ENCODE assay signal across 4 cellular contexts in the genomic region with DNA sequence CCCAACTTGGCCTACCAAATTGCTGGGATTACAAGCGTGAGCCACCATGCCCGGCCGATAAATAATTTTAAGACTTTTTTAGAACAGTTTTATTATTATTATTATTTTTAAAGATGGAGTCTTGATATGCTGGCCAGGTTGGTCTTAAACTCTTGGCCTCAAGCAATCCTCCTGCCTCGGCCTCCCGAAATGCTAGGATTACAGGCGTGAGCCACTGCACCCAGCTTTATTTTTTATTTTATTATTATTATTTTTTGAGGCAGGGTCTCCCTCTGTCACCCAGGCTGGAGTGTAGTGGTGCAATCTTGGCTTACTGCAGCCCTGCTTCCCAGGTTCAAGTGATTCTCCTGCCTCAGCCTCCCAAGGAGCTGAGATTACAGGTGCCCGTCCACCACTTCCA. TPM values are rescaled to one million over a fixed set of nuclear protein-coding genes. Genes with fewer than 3 reads are reported as not detected.
"Had no signal": no experiment of that assay in that cellular context is flagged by ENCODE, and none has a peak within 500 bp of the region (broad histone marks: within the 10 kb centered on the region; RNA-seq: fewer than 3 reads in every experiment).

No MANE protein-coding gene starts in this region.

RNA-seq across cellular contexts. Expression of a gene that starts 1.7 kb away (rescaled TPM):
- total RNA-seq: LHCN-M2, MCF 10A, NCI-H460 had no signal

RNA-seq across cellular contexts. Expression of a gene that starts 16.7 kb away (rescaled TPM):
- total RNA-seq: MCF 10A, NCI-H460 had no signal

RNA-seq across cellular contexts. Expression of a gene that starts 27.3 kb away (rescaled TPM):
- total RNA-seq: LHCN-M2, M059J, MCF 10A, NCI-H460 had no signal
